20 cellular contexts compared by ENCODE assay signal in the genomic region with DNA sequence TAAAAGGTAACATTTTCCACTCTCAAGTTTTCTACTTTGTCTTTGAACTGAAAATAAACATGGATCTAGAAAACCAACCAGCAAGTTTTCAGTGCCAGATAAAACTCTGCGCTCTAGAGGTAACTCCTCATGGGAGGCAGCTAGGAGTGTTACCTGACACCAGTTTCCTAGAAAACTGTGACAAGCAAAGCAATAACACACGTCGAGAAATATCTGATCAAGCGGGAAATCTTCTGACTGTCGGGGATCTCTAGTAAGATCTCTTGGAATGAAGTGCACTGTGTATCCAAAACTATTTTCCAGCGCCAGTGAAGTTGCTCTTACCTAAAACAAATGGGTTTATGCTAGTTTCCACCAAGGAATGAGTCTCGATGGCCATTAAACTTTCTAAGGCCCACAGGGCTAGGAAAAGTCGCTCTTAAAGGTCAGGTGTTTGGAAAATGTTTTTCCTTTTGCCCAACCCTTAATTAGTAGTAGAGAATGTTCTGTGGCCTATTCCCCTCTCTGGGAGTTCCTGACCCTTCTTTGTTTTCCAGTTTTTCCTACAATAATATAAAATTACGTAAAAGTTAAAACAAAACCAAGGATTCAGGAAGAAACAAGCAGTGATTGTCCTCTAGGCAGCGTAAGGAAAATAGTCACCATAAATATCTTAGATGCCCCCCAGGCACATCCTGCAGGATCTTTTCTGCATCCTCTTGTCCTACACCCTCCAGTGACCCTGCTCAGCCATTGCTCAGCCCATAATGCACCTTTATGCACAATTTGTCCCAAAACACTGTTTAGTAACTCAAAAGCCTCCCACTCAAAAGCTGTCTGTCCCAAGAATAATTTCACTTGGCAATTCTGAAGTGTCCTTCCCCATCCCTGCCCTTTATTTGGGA.
A peak's percentile ranks its signal among the peaks of the same experiment; 100 is the strongest.
DNase-seq lines count a peak whose midpoint lies in the region; ATAC-seq, FAIRE-seq and TF ChIP-seq lines count a peak whose summit lies in the region.
"Had no signal": no experiment of that assay in that cellular context is flagged by ENCODE, and none has a peak within 500 bp of the region (broad histone marks: within the 10 kb centered on the region; RNA-seq: fewer than 3 reads in every experiment).

No MANE protein-coding gene starts in this region.

- CTCF ChIA-PET in PC-9 (lab: Charles Lee) = no interaction called here
- CTCF ChIA-PET in HepG2 (lab: Yijun Ruan, JAX; ENCODE audit: low intra/inter-chr PET ratio, low total read pairs) = no interaction called here

- H3F3A ChIP-seq in PC-9 (ENCODE audit: insufficient read depth, low read depth) = no peaks in the 10 kb centered on the region

- POLR2A ChIA-PET in PC-9 (lab: Charles Lee; ENCODE audit: unreplicated experiment) (no interaction called here), HepG2 (lab: Yijun Ruan, JAX) (no interaction called here)

- peak overlapping the region; percentile 9 for H3K4me3 Mint-ChIP-seq in chondrocyte (ENCODE audit: unreplicated experiment)
- H3K4me3 Mint-ChIP-seq: CD8-positive, alpha-beta T cell; central memory CD8-positive, alpha-beta T cell; neural crest cell had no signal

- no peaks in the 10 kb centered on the region for H3K9me3 Mint-ChIP-seq in chondrocyte (ENCODE audit: low read depth)
- H3K9me3 Mint-ChIP-seq: CD8-positive, alpha-beta T cell; central memory CD8-positive, alpha-beta T cell had no signal

- peaks cover 12% of the 10 kb centered on the region; the same call in 1 of the 2 replicates for H3K36me3 ChIP-seq in PC-9 (ENCODE audit: low read depth)
- peaks cover 0 to 11% of the 10 kb centered on the region in 2 experiments; a peak in 2 of 5 replicates for H3K36me3 ChIP-seq in HepG2 (replicated peaks in 1 of 2; ENCODE audit: control insufficient read depth in 1 of 2, insufficient read depth in 2 of 2, low read length in 2 of 2)
- no peaks in the 10 kb centered on the region for H3K36me3 ChIP-seq in subcutaneous abdominal adipose tissue (ENCODE audit: control insufficient read depth in 5 of 5, insufficient read depth in 5 of 5, low read length in 5 of 5)

- TF ChIP-seq CTCF in PC-9 (conservative IDR thresholded peaks at IDR 0.05) = no peak
- no peak for TF ChIP-seq CTCF in chondrocyte (IDR thresholded peaks at IDR 0.05)
- TF ChIP-seq CTCF in HepG2 (CRISPR knock-in tag; IDR thresholded peaks at IDR 0.05) = no peak

- H3K27me3 ChIP-seq in PC-9 (ENCODE audit: insufficient read depth, low read depth) (no peaks in the 10 kb centered on the region), HepG2 (ENCODE audit: control insufficient read depth in 1 of 2, insufficient read depth in 2 of 2, low read length in 2 of 2) (no peaks in the 10 kb centered on the region), subcutaneous abdominal adipose tissue (ENCODE audit: control insufficient read depth in 5 of 5, insufficient read depth in 4 of 5, low read length in 5 of 5) (no peaks in the 10 kb centered on the region)

- peaks cover 20% of the 10 kb centered on the region for H3K36me3 Mint-ChIP-seq in chondrocyte (ENCODE audit: low read depth)

- no peaks in the 10 kb centered on the region for H3K79me2 ChIP-seq in PC-9 (ENCODE audit: low read depth)
- no peaks in the 10 kb centered on the region for H3K79me2 ChIP-seq in HepG2 (ENCODE audit: insufficient read depth, low read length)

- H3K4me1 ChIP-seq in PC-9 (replicated peaks; ENCODE audit: insufficient read depth) (no peaks in the 10 kb centered on the region), HepG2 (ENCODE audit: insufficient read depth, low read length) (peaks cover 13% of the 10 kb centered on the region), subcutaneous abdominal adipose tissue (ENCODE audit: control insufficient read depth in 5 of 5, insufficient read depth in 5 of 5, low read length in 5 of 5) (peaks cover 1 to 28% (median 17%) of the 10 kb centered on the region in 5 donors)

- H3K27ac ChIP-seq in PC-9 (0 out of 2 replicates have a peak overlapping the region, but pooled peaks have one; percentile 6), HepG2 (ENCODE audit: extremely low read length, insufficient read depth, low read length) (no peak overlapping the region), subcutaneous abdominal adipose tissue (ENCODE audit: low read depth, low read length) (peak overlapping the region; percentile 90), substantia nigra (ENCODE audit: low read depth, low read length, poor library complexity, severe bottlenecking) (no peak overlapping the region)

- H3K27ac Mint-ChIP-seq in chondrocyte (ENCODE audit: unreplicated experiment) = peak overlapping the region; percentile 80
- H3K27ac Mint-ChIP-seq: CD8-positive, alpha-beta T cell had no signal

- ATAC-seq in HepG2 (no peak), GM18498 (IDR thresholded peaks at IDR 0.05; ENCODE audit: unreplicated experiment) (no peak)
- ATAC-seq: CD8-positive, alpha-beta T cell had no signal

- H3K4me2 ChIP-seq in PC-9 (no peak overlapping the region), HepG2 (ENCODE audit: low read depth, low read length) (no peak overlapping the region)

- no peak for DNase-seq in PC-9
- DNase-seq in chondrocyte (ENCODE audit: low spot score) = no peak
- no peak for DNase-seq in HepG2 (ENCODE audit: low spot score)
- DNase-seq in substantia nigra (lab: John Stamatoyannopoulos, UW) = no peak
- DNase-seq in GM19238 (ENCODE audit: insufficient read length, low spot score) = no peak
- DNase-seq: activated CD8-positive, alpha-beta memory T cell treated with anti-CD3 and anti-CD28 coated beads, Interleukin-2, amount 50 U/mL, for 4 hours; activated effector memory CD4-positive, alpha-beta T cell treated with anti-CD3 and anti-CD28 coated beads, Interleukin-2, amount 50 U/mL, for 16 hours; amniotic stem cell; CD8-positive, alpha-beta T cell; effector memory CD4-positive, alpha-beta T cell; hypothalamus; KBM-7; NCI-H2029; NCI-H446 had no signal

- WGBS in HepG2 (ENCODE audit: low lambda C conversion rate) = 96% methylated on average over 10 of the region's 10 CpGs

- no peaks in the 10 kb centered on the region for H3K9me2 ChIP-seq in PC-9 (ENCODE audit: insufficient read depth)

- intact Hi-C loops in PC-9 (cut with micrococcal nuclease; ENCODE audit: unreplicated experiment) = no loop called here
- intact Hi-C loops in HepG2 (cut with micrococcal nuclease; ENCODE audit: unreplicated experiment) = no loop called here

- H3K9ac ChIP-seq in HepG2 (ENCODE audit: insufficient read depth, low read depth, low read length) (no peak overlapping the region), subcutaneous abdominal adipose tissue (ENCODE audit: low read length in 5 of 5) (peak overlapping the region in 4 of 5 donors; percentile 6 to 70 (median 54))

- H3K4me3 ChIP-seq in PC-9 = no peak overlapping the region
- H3K4me3 ChIP-seq in HepG2 (replicated peaks in 1 of 3; ENCODE audit: insufficient read depth in 1 of 3, low read depth in 2 of 3, low read length in 3 of 3) = no peak overlapping the region
- no peak overlapping the region for H3K4me3 ChIP-seq in subcutaneous abdominal adipose tissue (ENCODE audit: low read depth in 1 of 5, low read length in 5 of 5)

- H3K4me1 Mint-ChIP-seq in chondrocyte (ENCODE audit: low read depth) = peaks cover 14% of the 10 kb centered on the region
- H3K4me1 Mint-ChIP-seq: central memory CD8-positive, alpha-beta T cell had no signal

- no peak for FAIRE-seq in HepG2 (lab: Jason Lieb, UNC)
- FAIRE-seq: keratinocyte, RCC 7860 had no signal

- H2AFZ ChIP-seq in PC-9 (no peak overlapping the region), HepG2 (ENCODE audit: low read length) (no peak overlapping the region)

- in situ Hi-C loops in HepG2 (cut with HindIII; ENCODE audit: extremely low pct_ligation_motif_present, low pct_unique_long_range_greater_than_20kb) = no loop called here

- TF ChIP-seq POLR2A in HepG2 (IDR thresholded peaks at IDR 0.05; ENCODE audit: insufficient read depth in 1 of 2, low read depth in 2 of 2, low read length in 2 of 2) = no peak

- BruUV-seq in PC-9 (replicated peaks; lab: Mats Ljungman, UMichigan) (no TSS peak), HepG2 (replicated peaks; lab: Mats Ljungman, UMichigan) (no TSS peak)

- no peak for TF ChIP-seq EP300 in HepG2 (IDR thresholded peaks at IDR 0.05; ENCODE audit: low read depth in 2 of 2, low read length in 2 of 2)
- no peak for TF ChIP-seq EP300 in HepG2 (CRISPR knock-in tag; IDR thresholded peaks at IDR 0.05; ENCODE audit: borderline replicate concordance)

- H3K9me3 ChIP-seq in PC-9 (ENCODE audit: insufficient read depth, low read depth) (no peaks in the 10 kb centered on the region), HepG2 (ENCODE audit: low read length) (no peaks in the 10 kb centered on the region), subcutaneous abdominal adipose tissue (ENCODE audit: control insufficient read depth in 5 of 5, low read length in 5 of 5) (no peaks in the 10 kb centered on the region)

- H4K20me1 ChIP-seq in PC-9 (ENCODE audit: insufficient read depth) = no peaks in the 10 kb centered on the region
- no peaks in the 10 kb centered on the region for H4K20me1 ChIP-seq in HepG2 (ENCODE audit: insufficient read depth, low read length)

- no peaks in the 10 kb centered on the region for H3K27me3 Mint-ChIP-seq in chondrocyte (ENCODE audit: low read depth)
- H3K27me3 Mint-ChIP-seq: central memory CD8-positive, alpha-beta T cell had no signal

- no peak for TF ChIP-seq RAD21 in HepG2 (CRISPR knock-in tag; IDR thresholded peaks at IDR 0.05)

TF ChIP-seq in HepG2, 621 proteins besides CTCF, POLR2A, EP300 and RAD21:
- 0 out of 2 replicates have a peak, but pooled peaks have one; percentile 20 for TF ChIP-seq BCL6 (CRISPR knock-in tag; IDR thresholded peaks at IDR 0.05)
- TF ChIP-seq CEBPG (CRISPR knock-in tag; IDR thresholded peaks at IDR 0.05) = no peak

Comparison
In these comparisons a context has a peak if more than half of its experiments do, and no peak if none do; other contexts are left out.
1. H3K27ac ChIP-seq: peak in PC-9 (single experiment) and subcutaneous abdominal adipose tissue (single experiment); none in HepG2 (single experiment) and substantia nigra (single experiment).